ENCODE assay signal across 28 cellular contexts in the genomic region with DNA sequence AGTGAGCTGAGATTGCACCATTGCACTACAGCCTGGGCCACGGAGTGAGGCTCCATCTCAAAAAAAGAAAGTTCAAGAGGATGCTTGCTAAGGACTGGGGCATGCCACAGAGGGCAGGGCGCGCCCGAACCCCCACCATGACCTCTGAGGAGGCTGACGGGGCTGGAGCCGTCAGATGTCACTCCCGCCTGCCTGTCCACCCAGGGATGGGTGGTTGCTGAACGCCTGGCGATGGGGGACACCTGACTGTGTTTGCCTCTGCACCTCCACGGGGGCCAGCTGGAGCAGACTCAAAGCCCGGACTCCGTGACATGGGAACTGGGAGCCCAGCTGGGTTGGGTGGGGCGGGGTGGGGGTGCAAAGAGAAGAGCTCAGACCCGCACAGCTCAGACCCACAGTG. TPM values are rescaled to one million over a fixed set of nuclear protein-coding genes. Genes with fewer than 3 reads are reported as not detected.
DNase-seq lines count a peak whose midpoint lies in the region; ATAC-seq and TF ChIP-seq lines count a peak whose summit lies in the region.
"Had no signal": no experiment of that assay in that cellular context is flagged by ENCODE, and none has a peak within 500 bp of the region (broad histone marks: within the 10 kb centered on the region; RNA-seq: fewer than 3 reads in every experiment).

No MANE protein-coding gene starts in this region.

- peaks cover 19 to 36% (median 31%) of the 10 kb centered on the region in 4 donors for H3K4me1 ChIP-seq in esophagus muscularis mucosa
- H3K4me1 ChIP-seq in esophagus squamous epithelium = peaks cover 6 to 25% (median 16%) of the 10 kb centered on the region in 3 donors
- H3K4me1 ChIP-seq in neuronal stem cell (ENCODE audit: control insufficient read depth in 2 of 2, insufficient read depth in 1 of 2, low read depth in 1 of 2, low read length in 2 of 2) = peaks cover 6 to 11% of the 10 kb centered on the region in 2 donors
- H3K4me1 ChIP-seq in neural progenitor cell = peaks cover 9% of the 10 kb centered on the region

- H2BK12ac ChIP-seq in neuronal stem cell (ENCODE audit: low read length) = peak overlapping the region; percentile 73

- WGBS in esophagus muscularis mucosa = 97% methylated on average over 9 of the region's 14 CpGs
- WGBS in esophagus squamous epithelium, 2 donors = 88 to 92% methylated on average over 5 to 9 of the region's 14 CpGs
- no CpG with 5 or more reads among the region's 14 CpGs for WGBS in neuronal stem cell (ENCODE audit: extremely low coverage in 2 of 2, insufficient read length in 2 of 2, insufficient replicate concordance in 1 of 2), 2 donors

- H3K18ac ChIP-seq in neuronal stem cell (ENCODE audit: low read length) = no peak overlapping the region

- peaks cover 35% of the 10 kb centered on the region for H3K4me1 Mint-ChIP-seq in neural progenitor cell
- H3K4me1 Mint-ChIP-seq: CD14-positive monocyte had no signal

- no peak overlapping the region for H3K4me2 ChIP-seq in neuronal stem cell (ENCODE audit: insufficient read depth, low read length, poor library complexity, severe bottlenecking)
- H3K4me2 ChIP-seq in neural progenitor cell = no peak overlapping the region
- H3K4me2 ChIP-seq: BLaER1 had no signal

- intact Hi-C loops in esophagus muscularis mucosa (cut with DNase I) (no loop called here), esophagus squamous epithelium (cut with DNase I) (no loop called here)

- H3K36me3 ChIP-seq in esophagus muscularis mucosa (peaks cover 0 to 8% (median 3%) of the 10 kb centered on the region in 4 donors), esophagus squamous epithelium (no peaks in the 10 kb centered on the region), neuronal stem cell (replicated peaks in 1 of 2; ENCODE audit: control insufficient read depth in 2 of 2, insufficient read depth in 2 of 2, low read length in 2 of 2) (no peaks in the 10 kb centered on the region), neural progenitor cell (no peaks in the 10 kb centered on the region)
- H3K36me3 ChIP-seq: BE2C, BLaER1 had no signal

- H2BK15ac ChIP-seq in neuronal stem cell (ENCODE audit: low read length) = peak overlapping the region; percentile 92

- no peak for TF ChIP-seq EP300 in esophagus muscularis mucosa (IDR thresholded peaks at IDR 0.05)

- no peak overlapping the region for H4K8ac ChIP-seq in neuronal stem cell (ENCODE audit: low read depth, low read length)

- H3K27ac ChIP-seq in esophagus muscularis mucosa (replicated peaks in 1 of 4) (peak overlapping the region; percentile 13 to 83 (median 52)), esophagus squamous epithelium (peak overlapping the region in 3 of 4 donors; percentile 50 to 88 (median 77)), neuronal stem cell (replicated peaks; ENCODE audit: low read length) (no peak overlapping the region), neural progenitor cell (no peak overlapping the region)
- H3K27ac ChIP-seq: BLaER1 had no signal

- H3K23ac ChIP-seq in neuronal stem cell (ENCODE audit: low read depth, low read length, poor library complexity) = no peak overlapping the region

- no peaks in the 10 kb centered on the region for H3K36me3 Mint-ChIP-seq in neural progenitor cell
- H3K36me3 Mint-ChIP-seq: CD14-positive monocyte; CD4-positive, alpha-beta memory T cell; CD4-positive, CD25-positive, alpha-beta regulatory T cell; CD8-positive, alpha-beta memory T cell had no signal

- no peak for ATAC-seq in HG02973 (IDR thresholded peaks at IDR 0.05; ENCODE audit: unreplicated experiment)
- ATAC-seq: GM12878 had no signal

- H3K4me3 Mint-ChIP-seq in neural progenitor cell = no peak overlapping the region
- H3K4me3 Mint-ChIP-seq: CD14-positive monocyte; CD4-positive, alpha-beta memory T cell; CD4-positive, CD25-positive, alpha-beta regulatory T cell; CD8-positive, alpha-beta memory T cell had no signal

- no peak for TF ChIP-seq POLR2A in esophagus muscularis mucosa (IDR thresholded peaks at IDR 0.05; ENCODE audit: low read depth)
- TF ChIP-seq POLR2A in esophagus squamous epithelium (IDR thresholded peaks at IDR 0.05) = no peak

- H2AFZ ChIP-seq in neuronal stem cell (ENCODE audit: low read length) (no peak overlapping the region), neural progenitor cell (replicated peaks) (no peak overlapping the region)

- DNase-seq in esophagus muscularis mucosa (ENCODE audit: extremely low spot score) (no peak), esophagus squamous epithelium (lab: John Stamatoyannopoulos, UW) (no peak), neuronal stem cell (ENCODE audit: low spot score) (no peak), neural progenitor cell (ENCODE audit: low spot score) (no peak), iPS-NIHi7 (ENCODE audit: extremely low spot score) (no peak)
- DNase-seq: 8988T; ACHN; BE2C; C1 segment of cervical spinal cord; CD4-positive, alpha-beta memory T cell; CD4-positive, CD25-positive, alpha-beta regulatory T cell; CD8-positive, alpha-beta memory T cell; COR-L47; DMS 273 treated with DMSO at 0.1 percent for 48 hours; DMS153; DMS53; DMS79; DND-41; EL; GDM1 had no signal

- no peak overlapping the region for H4K91ac ChIP-seq in neuronal stem cell (ENCODE audit: low read depth, low read length, poor library complexity)

- H3K9me3 ChIP-seq in esophagus muscularis mucosa (no peaks in the 10 kb centered on the region), esophagus squamous epithelium (no peaks in the 10 kb centered on the region), neuronal stem cell (replicated peaks in 1 of 2; ENCODE audit: control insufficient read depth in 2 of 2, insufficient read depth in 1 of 2, low read depth in 1 of 2, low read length in 2 of 2) (no peaks in the 10 kb centered on the region), neural progenitor cell (ENCODE audit: low read depth) (no peaks in the 10 kb centered on the region)
- H3K9me3 ChIP-seq: BE2C, BLaER1 had no signal

- peaks cover 4% of the 10 kb centered on the region for H3K27me3 Mint-ChIP-seq in neural progenitor cell (ENCODE audit: insufficient read depth, low read depth)
- H3K27me3 Mint-ChIP-seq: CD4-positive, alpha-beta memory T cell; CD4-positive, CD25-positive, alpha-beta regulatory T cell; CD8-positive, alpha-beta memory T cell had no signal

- peak overlapping the region; percentile 88 for H2AK5ac ChIP-seq in neuronal stem cell (ENCODE audit: low read depth, low read length)

- peaks cover 3% of the 10 kb centered on the region for H3K79me1 ChIP-seq in neuronal stem cell (ENCODE audit: low read depth, low read length)

- H3K79me2 ChIP-seq in neural progenitor cell (ENCODE audit: low read depth) = no peaks in the 10 kb centered on the region

- H3K9ac ChIP-seq in neuronal stem cell (ENCODE audit: low read depth, low read length, poor library complexity) (no peak overlapping the region), neural progenitor cell (no peak overlapping the region)
- H3K9ac ChIP-seq: BLaER1 had no signal

- peak overlapping the region; percentile 71 for H3K14ac ChIP-seq in neuronal stem cell (ENCODE audit: low read length)

- TF ChIP-seq CTCF in esophagus muscularis mucosa (IDR thresholded peaks at IDR 0.05) = no peak
- no peak for TF ChIP-seq CTCF in esophagus squamous epithelium (IDR thresholded peaks at IDR 0.05)
- no peak for TF ChIP-seq CTCF in neural progenitor cell (IDR thresholded peaks at IDR 0.05)

- no peaks in the 10 kb centered on the region for H4K20me1 ChIP-seq in neural progenitor cell (ENCODE audit: low read depth)
- H4K20me1 ChIP-seq: BLaER1 had no signal

- H3K4ac ChIP-seq in neuronal stem cell (ENCODE audit: low read length) = no peak overlapping the region

- H2BK5ac ChIP-seq in neuronal stem cell (ENCODE audit: low read length) = no peak overlapping the region

- peaks cover 2% of the 10 kb centered on the region for H3K9me3 Mint-ChIP-seq in neural progenitor cell
- H3K9me3 Mint-ChIP-seq: CD14-positive monocyte; CD4-positive, CD25-positive, alpha-beta regulatory T cell; CD8-positive, alpha-beta memory T cell had no signal

- H3K27ac Mint-ChIP-seq in neural progenitor cell = no peak overlapping the region
- H3K27ac Mint-ChIP-seq: CD14-positive monocyte; CD4-positive, CD25-positive, alpha-beta regulatory T cell; CD8-positive, alpha-beta memory T cell had no signal

- no peak overlapping the region for H2BK120ac ChIP-seq in neuronal stem cell (ENCODE audit: low read depth, low read length)

- H3K4me3 ChIP-seq in esophagus muscularis mucosa (no peak overlapping the region), esophagus squamous epithelium (no peak overlapping the region), neuronal stem cell (ENCODE audit: low read length in 2 of 2) (no peak overlapping the region), neural progenitor cell (no peak overlapping the region)
- H3K4me3 ChIP-seq: BLaER1, GM12878 had no signal

- peaks cover 0 to 14% (median 0%) of the 10 kb centered on the region in 4 donors for H3K27me3 ChIP-seq in esophagus muscularis mucosa
- peaks cover 0 to 23% (median 0%) of the 10 kb centered on the region in 4 donors for H3K27me3 ChIP-seq in esophagus squamous epithelium
- peaks cover 0 to 23% (median 0%) of the 10 kb centered on the region in 3 experiments for H3K27me3 ChIP-seq in neuronal stem cell (ENCODE audit: control insufficient read depth in 3 of 3, insufficient read depth in 3 of 3, low read depth in 1 of 3, low read length in 3 of 3)
- no peaks in the 10 kb centered on the region for H3K27me3 ChIP-seq in neural progenitor cell
- H3K27me3 ChIP-seq: BE2C had no signal

- H3F3A ChIP-seq in neural progenitor cell (ENCODE audit: low read depth) = no peaks in the 10 kb centered on the region

RNA-seq across cellular contexts. Expression of a gene that starts 31.9 kb away (rescaled TPM):
- total RNA-seq in esophagus muscularis mucosa (1 to 10 TPM; 2.8 to 6.6 (median 3.2) TPM), esophagus squamous epithelium (1 to 10 TPM; 1.1 to 2.1 (median 1.4) TPM), neural progenitor cell (ENCODE audit: low replicate concordance) (0.30 and 0.99 TPM in 2 replicates)
- polyA plus RNA-seq in neuronal stem cell (2013, experiment 1 of 2) = 0.17 TPM
- polyA plus RNA-seq in neuronal stem cell (2013, experiment 2 of 2) = 0.15 TPM
- total RNA-seq: CD4-positive, CD25-positive, alpha-beta regulatory T cell; CD8-positive, alpha-beta memory T cell; Daoy; G401; GM12878 had no signal
- polyA plus RNA-seq: AG04450; CD14-positive monocyte; CD4-positive, CD25-positive, alpha-beta regulatory T cell; CD8-positive, alpha-beta memory T cell had no signal

RNA-seq across cellular contexts. Expression of a gene that starts 41.6 kb away (rescaled TPM):
- total RNA-seq in esophagus muscularis mucosa (not detected), esophagus squamous epithelium (not detected), neural progenitor cell (ENCODE audit: low replicate concordance) (not detected in 2 replicates)
- polyA plus RNA-seq in neuronal stem cell (2013, experiment 1 of 2) = not detected
- not detected for polyA plus RNA-seq in neuronal stem cell (2013, experiment 2 of 2)
- total RNA-seq: A673; CD4-positive, alpha-beta memory T cell; CD4-positive, CD25-positive, alpha-beta regulatory T cell; CD8-positive, alpha-beta memory T cell; Daoy; GM12878 had no signal
- polyA plus RNA-seq: AG04450; CD14-positive monocyte; CD4-positive, alpha-beta memory T cell; CD4-positive, CD25-positive, alpha-beta regulatory T cell; CD8-positive, alpha-beta memory T cell; GM12878 had no signal

RNA-seq across cellular contexts. Expression of a gene that starts 42.8 kb away (rescaled TPM):
- total RNA-seq in esophagus muscularis mucosa = not detected
- total RNA-seq in esophagus squamous epithelium = not detected
- 0.18 TPM for polyA plus RNA-seq in neuronal stem cell (2013, experiment 1 of 2)
- polyA plus RNA-seq in neuronal stem cell (2013, experiment 2 of 2) = 0.12 TPM
- 0.31 TPM in 1 of 2 replicates, not detected in the other for total RNA-seq in neural progenitor cell (ENCODE audit: low replicate concordance)
- total RNA-seq: A673; CD4-positive, alpha-beta memory T cell; CD4-positive, CD25-positive, alpha-beta regulatory T cell; CD8-positive, alpha-beta memory T cell; Daoy; G401; GM12878 had no signal
- polyA plus RNA-seq: AG04450; CD14-positive monocyte; CD4-positive, alpha-beta memory T cell; CD4-positive, CD25-positive, alpha-beta regulatory T cell; CD8-positive, alpha-beta memory T cell; GM12878 had no signal

Comparison
In these comparisons a context has a peak if more than half of its experiments do, and no peak if none do; other contexts are left out.
1. H3K27ac ChIP-seq: peak in esophagus muscularis mucosa (4 of 4) and esophagus squamous epithelium (3 of 4); none in neuronal stem cell (single experiment) and neural progenitor cell (single experiment).